17 cellular contexts compared by ENCODE assay signal in genomic region chr5:39189297-39189955, GRCh38. TPM values are rescaled to one million over a fixed set of nuclear protein-coding genes. Genes with fewer than 3 reads are reported as not detected.
A peak's percentile ranks its signal among the peaks of the same experiment; 100 is the strongest.
DNase-seq lines count a peak whose midpoint lies in the region; ATAC-seq and FAIRE-seq lines count a peak whose summit lies in the region.
"Had no signal": no experiment of that assay in that cellular context is flagged by ENCODE, and none has a peak within 500 bp of the region (broad histone marks: within the 10 kb centered on the region; RNA-seq: fewer than 3 reads in every experiment).

No MANE protein-coding gene starts in this region.

- peak; percentile 14 for FAIRE-seq in GM19239 (lab: Jason Lieb, UNC)

- H3K4me3 Mint-ChIP-seq in CD4-positive, CD25-positive, alpha-beta regulatory T cell, result peak overlapping the region; percentile 78 to 92 (median 84)
- peak overlapping the region; percentile 88 for H3K4me3 Mint-ChIP-seq in T-helper 17 cell
- H3K4me3 Mint-ChIP-seq in immature natural killer cell, result peak overlapping the region; percentile 34 to 81 (median 78)
- H3K4me3 Mint-ChIP-seq: GM23338, nephron progenitor cell had no signal

- peaks cover 52 to 97% (median 88%) of the 10 kb centered on the region in 4 donors for H3K4me1 Mint-ChIP-seq in CD4-positive, CD25-positive, alpha-beta regulatory T cell
- H3K4me1 Mint-ChIP-seq in T-helper 17 cell (peaks cover 86% of the 10 kb centered on the region), immature natural killer cell (peaks cover 89 to 100% of the 10 kb centered on the region in 2 donors)
- H3K4me1 Mint-ChIP-seq: GM23338 had no signal

- peak overlapping the region; percentile 84 for H3K27ac ChIP-seq in CD4-positive, CD25-positive, alpha-beta regulatory T cell (ENCODE audit: insufficient read depth, low read length, poor library complexity, severe bottlenecking)
- H3K27ac ChIP-seq: C4-2B, left ventricle myocardium inferior, right atrium auricular region had no signal

- no peaks in the 10 kb centered on the region for H3K27me3 ChIP-seq in CD4-positive, CD25-positive, alpha-beta regulatory T cell (ENCODE audit: control insufficient read depth, insufficient read depth, low read length)
- H3K27me3 ChIP-seq: right atrium auricular region had no signal

- H3K27me3 Mint-ChIP-seq in CD4-positive, CD25-positive, alpha-beta regulatory T cell, result no peaks in the 10 kb centered on the region
- H3K27me3 Mint-ChIP-seq in T-helper 17 cell, result no peaks in the 10 kb centered on the region
- peaks cover 0 to 3% (median 2%) of the 10 kb centered on the region in 3 donors for H3K27me3 Mint-ChIP-seq in immature natural killer cell (ENCODE audit: low read depth in 3 of 3)

- no peaks in the 10 kb centered on the region for H3K9me3 Mint-ChIP-seq in CD4-positive, CD25-positive, alpha-beta regulatory T cell
- no peaks in the 10 kb centered on the region for H3K9me3 Mint-ChIP-seq in immature natural killer cell
- H3K9me3 Mint-ChIP-seq: GM23338, nephron progenitor cell had no signal

- peak overlapping the region; percentile 96 to 100 (median 98) for H3K27ac Mint-ChIP-seq in CD4-positive, CD25-positive, alpha-beta regulatory T cell
- H3K27ac Mint-ChIP-seq in T-helper 17 cell (peak overlapping the region; percentile 100), immature natural killer cell (peak overlapping the region; percentile 79 to 96 (median 94))
- H3K27ac Mint-ChIP-seq: GM23338, nephron progenitor cell had no signal

- peaks cover 37% of the 10 kb centered on the region for H3K36me3 Mint-ChIP-seq in CD4-positive, CD25-positive, alpha-beta regulatory T cell
- peaks cover 8% of the 10 kb centered on the region for H3K36me3 Mint-ChIP-seq in T-helper 17 cell (ENCODE audit: low read depth)
- peaks cover 2 to 21% (median 6%) of the 10 kb centered on the region in 3 donors for H3K36me3 Mint-ChIP-seq in immature natural killer cell

- peaks cover 95% of the 10 kb centered on the region for H3K4me1 ChIP-seq in CD4-positive, CD25-positive, alpha-beta regulatory T cell (ENCODE audit: control insufficient read depth, insufficient read depth, low read length, poor library complexity, severe bottlenecking)
- H3K4me1 ChIP-seq: left ventricle myocardium inferior, right atrium auricular region had no signal

- ATAC-seq in CD4-positive, CD25-positive, alpha-beta regulatory T cell (ENCODE audit: low read depth in 2 of 2), result no peak
- no peak for ATAC-seq in T-helper 17 cell
- no peak for ATAC-seq in Right ventricle myocardium superior (ENCODE audit: poor library complexity)
- ATAC-seq in HG03432 (IDR thresholded peaks at IDR 0.05; ENCODE audit: unreplicated experiment), result no peak
- ATAC-seq: GM23338, heart right ventricle had no signal

- no peak for DNase-seq in CD4-positive, CD25-positive, alpha-beta regulatory T cell
- DNase-seq in GM19239 (ENCODE audit: insufficient read length, low spot score) (no peak), T-helper 17 cell (no peak), immature natural killer cell (no peak), NCI-H187 treated with DMSO at 0.1 percent for 48 hours (lab: John Stamatoyannopoulos, UW) (no peak), Right ventricle myocardium superior (no peak)
- DNase-seq: amniotic stem cell; heart right ventricle; left ventricle myocardium inferior; nephron progenitor cell; stimulated activated CD4-positive, alpha-beta T cell treated with anti-CD3 and anti-CD28 coated beads, Interleukin-2, amount 100 ng/mL, for 48 hours; SW 1271 had no signal

- H3K36me3 ChIP-seq in CD4-positive, CD25-positive, alpha-beta regulatory T cell (ENCODE audit: control insufficient read depth, insufficient read depth, low read length), result peaks cover 8% of the 10 kb centered on the region
- H3K36me3 ChIP-seq: left ventricle myocardium inferior, right atrium auricular region had no signal

- intact Hi-C loops in Right ventricle myocardium superior (cut with DNase I), result no loop called here

- peak overlapping the region; percentile 73 for H3K4me3 ChIP-seq in CD4-positive, CD25-positive, alpha-beta regulatory T cell (ENCODE audit: low read depth, low read length)
- H3K4me3 ChIP-seq: GM23338, heart right ventricle, left ventricle myocardium inferior, right atrium auricular region had no signal

- no peaks in the 10 kb centered on the region for H3K9me3 ChIP-seq in CD4-positive, CD25-positive, alpha-beta regulatory T cell (ENCODE audit: control insufficient read depth in 2 of 2, low read length in 2 of 2)
- no peaks in the 10 kb centered on the region for H3K9me3 ChIP-seq in T-helper 17 cell (ENCODE audit: control insufficient read depth, low read length, poor library complexity, severe bottlenecking)
- H3K9me3 ChIP-seq: heart right ventricle, left ventricle myocardium inferior, right atrium auricular region had no signal

RNA-seq across cellular contexts. Expression of gene FYB1, which starts 29.9 kb away (rescaled TPM):
- 639 TPM for total RNA-seq in CD4-positive, CD25-positive, alpha-beta regulatory T cell
- polyA plus RNA-seq in CD4-positive, CD25-positive, alpha-beta regulatory T cell, result 100 to 1,000 TPM; 197 to 254 (median 226) TPM
- total RNA-seq in T-helper 17 cell, result 100 to 1,000 TPM; 499 to 517 TPM
- polyA plus RNA-seq in immature natural killer cell, result 100 to 1,000 TPM in 1 of 3 donors, 10 to 100 TPM in 2; 50.6 to 205 (median 80.2) TPM
- total RNA-seq in Right ventricle myocardium superior, result 4.2 TPM
- total RNA-seq: G401, GM23338 had no signal
- polyA plus RNA-seq: GM23338 had no signal

Comparison
In these comparisons a context has a peak if more than half of its experiments do, and no peak if none do; other contexts are left out.
1. RNA of gene FYB1, which starts 29.9 kb away (total RNA-seq): 639 TPM in CD4-positive, CD25-positive, alpha-beta regulatory T cell (single experiment) and 499 to 517 TPM in T-helper 17 cell; 4.2 TPM in Right ventricle myocardium superior (single experiment); every median in the first group is over 10 times any median in the second.
2. Peak in every context shown above with its lines, with median percentiles within 50 percentile points of each other: H3K27ac Mint-ChIP-seq and H3K4me3 Mint-ChIP-seq.